19 cellular contexts compared by ENCODE assay signal in genomic region chr17:16297367-16298139, GRCh38. TPM values are rescaled to one million over a fixed set of nuclear protein-coding genes. Genes with fewer than 3 reads are reported as not detected.
A peak's percentile ranks its signal among the peaks of the same experiment; 100 is the strongest.
DNase-seq lines count a peak whose midpoint lies in the region; ATAC-seq and TF ChIP-seq lines count a peak whose summit lies in the region.
"Had no signal": no experiment of that assay in that cellular context is flagged by ENCODE, and none has a peak within 500 bp of the region (broad histone marks: within the 10 kb centered on the region; RNA-seq: fewer than 3 reads in every experiment).

No MANE protein-coding gene starts in this region.

- no peak for TF ChIP-seq CTCF in WERI-Rb-1 (IDR thresholded peaks at IDR 0.05; ENCODE audit: low read depth, low read length)
- TF ChIP-seq CTCF in right lobe of liver (IDR thresholded peaks at IDR 0.05): no peak
- no peak for TF ChIP-seq CTCF in type B pancreatic cell (conservative IDR thresholded peaks at IDR 0.05)

- H3K9me3 Mint-ChIP-seq in type B pancreatic cell: no peaks in the 10 kb centered on the region
- H3K9me3 Mint-ChIP-seq: central memory CD8-positive, alpha-beta T cell; stimulated activated effector memory CD8-positive, alpha-beta T cell treated with anti-CD3 and anti-CD28 coated beads, Interleukin-12 subunit alpha, Interleukin-12 subunit beta, amount 100 ng/mL, for 72 hours had no signal

- H3K4me3 ChIP-seq in WERI-Rb-1 (ENCODE audit: low read depth, low read length): peak overlapping the region; percentile 0; the same call in 1 of the 2 replicates
- H3K4me3 ChIP-seq in right lobe of liver: peak overlapping the region in 1 of 3 donors; percentile 7
- H3K4me3 ChIP-seq in MG63: no peak overlapping the region
- H3K4me3 ChIP-seq: BLaER1 treated with 17β-estradiol and CSF1 and Interleukin-3, amounts not matched to agents 10 nM and 100 nM had no signal

- H3K36me3 ChIP-seq in WERI-Rb-1 (peaks cover 9% of the 10 kb centered on the region), right lobe of liver (no peaks in the 10 kb centered on the region), MG63 (no peaks in the 10 kb centered on the region)

- no peak for TF ChIP-seq POLR2A in right lobe of liver (IDR thresholded peaks at IDR 0.05)

- H3K27me3 Mint-ChIP-seq in type B pancreatic cell: no peaks in the 10 kb centered on the region
- H3K27me3 Mint-ChIP-seq: central memory CD8-positive, alpha-beta T cell had no signal

- H3K9me3 ChIP-seq in WERI-Rb-1 (ENCODE audit: severe bottlenecking) (no peaks in the 10 kb centered on the region), right lobe of liver (no peaks in the 10 kb centered on the region), MG63 (no peaks in the 10 kb centered on the region)

- peak overlapping the region; percentile 89 for H3K27ac Mint-ChIP-seq in type B pancreatic cell
- H3K27ac Mint-ChIP-seq: stimulated activated effector memory CD8-positive, alpha-beta T cell treated with anti-CD3 and anti-CD28 coated beads, Interleukin-12 subunit alpha, Interleukin-12 subunit beta, amount 100 ng/mL, for 72 hours had no signal

- no peaks in the 10 kb centered on the region for H3K27me3 ChIP-seq in WERI-Rb-1 (ENCODE audit: insufficient read depth, low read depth, severe bottlenecking)
- H3K27me3 ChIP-seq in right lobe of liver: no peaks in the 10 kb centered on the region
- no peaks in the 10 kb centered on the region for H3K27me3 ChIP-seq in MG63
- H3K27me3 ChIP-seq: BLaER1 treated with 17β-estradiol and CSF1 and Interleukin-3, amounts not matched to agents 10 nM and 100 nM had no signal

- ATAC-seq in right lobe of liver: peak; percentile 53 to 77 (median 66)
- ATAC-seq: stimulated activated effector memory CD8-positive, alpha-beta T cell treated with anti-CD3 and anti-CD28 coated beads, Interleukin-12 subunit alpha, Interleukin-12 subunit beta, amount 100 ng/mL, for 72 hours had no signal

- H3K36me3 Mint-ChIP-seq in type B pancreatic cell: peaks cover 5% of the 10 kb centered on the region

- peak overlapping the region; percentile 57 for H3K27ac ChIP-seq in WERI-Rb-1
- H3K27ac ChIP-seq in right lobe of liver: peak overlapping the region; percentile 85 to 97 (median 96)
- H3K27ac ChIP-seq: BLaER1 treated with 17β-estradiol and CSF1 and Interleukin-3, amounts not matched to agents 10 nM and 100 nM had no signal

- H3K4me1 ChIP-seq in right lobe of liver: peaks cover 0 to 48% (median 17%) of the 10 kb centered on the region in 4 donors

- intact Hi-C loops in right lobe of liver (cut with DNase I): no loop called here

- DNase-seq in NCI-H146 (lab: John Stamatoyannopoulos, UW) (peak; percentile 7), NCI-H146 treated with DMSO at 0.1 percent for 48 hours (lab: John Stamatoyannopoulos, UW; ENCODE audit: unreplicated experiment) (no peak), WERI-Rb-1 (peak; percentile 70), right lobe of liver (peak; percentile 35 to 70 (median 67)), type B pancreatic cell (ENCODE audit: extremely low spot score, unreplicated experiment) (no peak), NCI-H510A treated with DMSO at 0.1 percent for 48 hours (lab: John Stamatoyannopoulos, UW) (no peak), MG63 (no peak), iPS-NIHi7 (ENCODE audit: extremely low spot score) (no peak)
- DNase-seq: 8988T; activated CD4-positive, CD25-positive, alpha-beta regulatory T cell; activated effector memory CD4-positive, alpha-beta T cell treated with Interleukin-2 at 50 U/mL for 16 hours; DMS53; H7; hypothalamus; NCI-H187; stimulated activated CD4-positive, alpha-beta T cell treated with anti-CD3 and anti-CD28 coated beads, Interleukin-12 subunit alpha, Interleukin-12 subunit beta, amount 100 ng/mL, for 4 hours had no signal

- 23% methylated on average over 7 of the region's 11 CpGs for WGBS in right lobe of liver (ENCODE audit: insufficient coverage, low coverage, low lambda C conversion rate, missing lambda C conversion rate)

- peaks cover 9% of the 10 kb centered on the region for H3K4me1 Mint-ChIP-seq in type B pancreatic cell (ENCODE audit: unreplicated experiment)

- peak overlapping the region; percentile 44 for H3K4me3 Mint-ChIP-seq in type B pancreatic cell
- H3K4me3 Mint-ChIP-seq: central memory CD8-positive, alpha-beta T cell; stimulated activated effector memory CD8-positive, alpha-beta T cell treated with anti-CD3 and anti-CD28 coated beads, Interleukin-12 subunit alpha, Interleukin-12 subunit beta, amount 100 ng/mL, for 72 hours had no signal

RNA-seq across cellular contexts. Expression of gene CENPV, which starts 55.7 kb away (rescaled TPM):
- total RNA-seq in right lobe of liver (10 to 100 TPM; 19.8 to 34.5 (median 24.8) TPM), type B pancreatic cell (ENCODE audit: low replicate concordance) (42.9 and 152 TPM in 2 replicates)
- 52.5 and 70.5 TPM in 2 replicates for total RNA-seq in MG63 (2014; rRNA removed; shearing (Covaris generic); ENCODE audit: low replicate concordance)

Comparison
In these comparisons a context has a peak if more than half of its experiments do, and no peak if none do; other contexts are left out.
1. DNase-seq: peak in NCI-H146 (single experiment), WERI-Rb-1 (single experiment) and right lobe of liver (3 of 3); none in NCI-H146 treated with DMSO at 0.1 percent for 48 hours (single experiment), type B pancreatic cell (single experiment), NCI-H510A treated with DMSO at 0.1 percent for 48 hours (single experiment), MG63 (single experiment) and iPS-NIHi7 (single experiment).